8 cellular contexts compared by ENCODE assay signal in the genomic region with DNA sequence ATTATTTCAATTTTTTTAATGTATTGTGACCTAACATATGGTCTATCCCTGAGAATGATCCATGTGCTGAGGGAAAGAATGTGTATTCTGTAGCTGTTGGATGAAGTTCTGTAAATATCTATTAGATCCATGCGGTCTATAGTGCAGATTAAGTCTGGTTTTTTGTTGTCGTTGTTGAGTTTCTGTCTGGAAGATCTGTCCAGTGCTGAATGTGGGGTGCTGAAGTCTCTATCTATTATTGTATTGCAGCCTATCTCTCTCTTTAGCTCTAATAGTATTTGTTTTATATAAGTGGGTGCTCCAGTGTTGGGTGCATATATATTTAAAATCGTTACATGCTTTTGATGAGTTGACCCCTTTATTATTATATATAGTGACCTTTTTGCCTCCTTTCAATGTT.
"Had no signal": no experiment of that assay in that cellular context is flagged by ENCODE, and none has a peak within 500 bp of the region (broad histone marks: within the 10 kb centered on the region; RNA-seq: fewer than 3 reads in every experiment).

No MANE protein-coding gene starts in this region.

- H3K27ac ChIP-seq: GM23248 had no signal

- H3K4me3 ChIP-seq: GM23248, GM23338, HAP-1 had no signal

- H3K4me1 ChIP-seq: HAP-1 had no signal

- DNase-seq: GM23248, GOT3, H7, H9, HCEC 1CT, HFFc6 had no signal

- H3K36me3 ChIP-seq: HAP-1 had no signal

- H3K9me3 ChIP-seq: HAP-1 had no signal
